26 cellular contexts compared by ENCODE assay signal in the genomic region with DNA sequence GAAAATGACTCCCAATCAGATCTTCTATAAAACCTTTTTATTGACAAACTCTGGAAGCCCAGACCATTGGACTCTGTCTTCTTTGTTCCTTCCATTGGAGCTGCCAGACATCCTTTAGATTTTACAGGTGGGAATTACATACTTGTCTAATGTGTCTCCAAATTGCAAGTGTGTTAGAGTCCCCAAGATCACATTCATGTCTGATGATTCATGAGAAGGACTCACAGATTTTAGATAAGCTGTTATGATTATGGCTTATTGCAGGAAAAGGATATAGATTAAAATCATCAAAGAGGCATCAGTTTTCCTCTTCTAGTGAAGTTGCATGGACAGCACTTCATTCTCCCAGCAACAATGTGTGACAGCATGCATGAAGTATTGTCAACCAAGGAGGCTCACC.
"Had no signal": no experiment of that assay in that cellular context is flagged by ENCODE, and none has a peak within 500 bp of the region (broad histone marks: within the 10 kb centered on the region; RNA-seq: fewer than 3 reads in every experiment).

No MANE protein-coding gene starts in this region.

- H3K27ac ChIP-seq: epithelial cell of prostate, esophagus squamous epithelium, left lung, lower lobe of right lung, neural progenitor cell, tibial nerve had no signal

- H3K36me3 Mint-ChIP-seq: natural killer cell had no signal

- H3K36me3 ChIP-seq: esophagus squamous epithelium, left lung, lower lobe of right lung, neural progenitor cell, tibial nerve had no signal

- H3K27me3 Mint-ChIP-seq: activated CD4-positive, alpha-beta T cell treated with anti-CD3 and anti-CD28 coated beads, Interleukin-2, amount 10 ng/mL, durations not matched to agents 7 days and 5 days; activated CD8-positive, alpha-beta T cell treated with anti-CD3 and anti-CD28 coated beads for 36 hours; activated T-helper 17 cell treated with anti-CD3 and anti-CD28 coated beads, Interleukin-2, amount 50 U/mL, for 72 hours; central memory CD8-positive, alpha-beta T cell had no signal

- H3K4me3 ChIP-seq: esophagus squamous epithelium, left lung, lower lobe of right lung, neural progenitor cell, tibial nerve had no signal

- H3K4me2 ChIP-seq: neural progenitor cell had no signal

- H3K9me3 Mint-ChIP-seq: activated CD4-positive, alpha-beta T cell treated with anti-CD3 and anti-CD28 coated beads, Interleukin-2, amount 10 ng/mL, durations not matched to agents 7 days and 5 days had no signal

- H3K9me3 ChIP-seq: esophagus squamous epithelium, left lung, lower lobe of right lung had no signal

- H3K4me1 ChIP-seq: left lung had no signal

- DNase-seq: activated CD4-positive, alpha-beta T cell treated with anti-CD3 and anti-CD28 coated beads, Interleukin-2, amount 10 ng/mL, durations not matched to agents 7 days and 5 days; activated CD4-positive, CD25-positive, alpha-beta regulatory T cell treated with anti-CD3 and anti-CD28 coated beads, Interleukin-2, amount 50 U/mL, for 72 hours; activated CD8-positive, alpha-beta T cell treated with anti-CD3 and anti-CD28 coated beads for 36 hours; activated gamma-delta T cell treated with Interleukin-2 at 50 U/mL for 16 hours; activated naive CD4-positive, alpha-beta T cell treated with anti-CD3 and anti-CD28 coated beads, Interleukin-2, amount 50 U/mL, for 16 hours; activated T-cell treated with anti-CD3 and anti-CD28 coated beads, Interleukin-2, amount 50 U/mL, for 4 hours; amniotic stem cell; endodermal cell; esophagus squamous epithelium; foreskin melanocyte; kidney glomerular epithelial cell; left lung; lower lobe of right lung; mesendoderm; natural killer cell; occipital lobe; right cardiac atrium; stimulated activated CD4-positive, alpha-beta T cell treated with anti-CD3 and anti-CD28 coated beads, Interleukin-15, amount 100 ng/mL, for 24 hours; stimulated activated CD4-positive, alpha-beta T cell treated with anti-CD3 and anti-CD28 coated beads, Interleukin-2, amount 100 ng/mL, for 24 hours; stimulated activated naive CD4-positive, alpha-beta T cell had no signal

- H2AFZ ChIP-seq: neural progenitor cell had no signal

- H3K27me3 ChIP-seq: esophagus squamous epithelium, left lung, neural progenitor cell, tibial nerve had no signal

- H3K4me1 Mint-ChIP-seq: activated CD4-positive, alpha-beta T cell treated with anti-CD3 and anti-CD28 coated beads, Interleukin-2, amount 10 ng/mL, durations not matched to agents 7 days and 5 days; activated T-helper 17 cell treated with anti-CD3 and anti-CD28 coated beads, Interleukin-2, amount 50 U/mL, for 72 hours; central memory CD8-positive, alpha-beta T cell; natural killer cell had no signal

- H3K4me3 Mint-ChIP-seq: activated CD4-positive, alpha-beta T cell treated with anti-CD3 and anti-CD28 coated beads, Interleukin-2, amount 10 ng/mL, durations not matched to agents 7 days and 5 days; activated CD8-positive, alpha-beta T cell treated with anti-CD3 and anti-CD28 coated beads for 36 hours; activated T-cell treated with anti-CD3 and anti-CD28 coated beads, Interleukin-2, amount 50 U/mL, for 4 hours; activated T-helper 17 cell treated with anti-CD3 and anti-CD28 coated beads, Interleukin-2, amount 50 U/mL, for 72 hours; central memory CD8-positive, alpha-beta T cell; dendritic cell treated with granulocyte-macrophage colony-stimulating factor and Interleukin-4, amounts not matched to agents 40 ng/mL and 50 ng/mL, for 4 days; endodermal cell; natural killer cell; neural progenitor cell had no signal

- H3K27ac Mint-ChIP-seq: activated CD4-positive, alpha-beta T cell treated with anti-CD3 and anti-CD28 coated beads, Interleukin-2, amount 10 ng/mL, durations not matched to agents 7 days and 5 days; activated CD8-positive, alpha-beta T cell treated with anti-CD3 and anti-CD28 coated beads for 36 hours; activated T-helper 17 cell treated with anti-CD3 and anti-CD28 coated beads, Interleukin-2, amount 50 U/mL, for 72 hours; dendritic cell treated with granulocyte-macrophage colony-stimulating factor and Interleukin-4, amounts not matched to agents 40 ng/mL and 50 ng/mL, for 4 days; endodermal cell; natural killer cell; neural progenitor cell had no signal
